ENCODE assay signal across 23 cellular contexts in the genomic region with DNA sequence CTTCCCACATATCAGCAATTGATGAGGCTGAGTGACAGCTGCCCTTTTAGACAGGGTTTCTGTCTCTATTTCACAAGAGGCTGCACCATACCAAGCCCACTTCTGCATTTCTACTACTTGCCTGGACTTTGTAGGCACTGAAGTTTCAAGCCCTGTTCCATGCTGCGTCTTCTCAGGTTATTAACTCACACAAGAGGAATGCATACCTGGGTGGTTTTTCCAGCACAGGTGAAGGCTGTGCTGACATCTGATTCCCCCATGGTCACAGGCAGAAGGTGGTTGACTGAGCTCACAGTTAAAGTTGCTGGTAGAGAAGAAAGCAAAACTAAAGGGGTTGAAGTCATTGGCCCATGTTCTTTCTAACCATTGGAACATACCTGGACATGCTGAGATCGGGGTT.
"Had no signal": no experiment of that assay in that cellular context is flagged by ENCODE, and none has a peak within 500 bp of the region (broad histone marks: within the 10 kb centered on the region; RNA-seq: fewer than 3 reads in every experiment).

No MANE protein-coding gene starts in this region.

- H3K36me3 ChIP-seq: prostate gland, right lobe of liver, spleen, uterus had no signal

- H3K9me3 ChIP-seq: prostate gland, right lobe of liver, spleen, uterus had no signal

- DNase-seq: activated CD4-positive, alpha-beta T cell treated with anti-CD3 and anti-CD28 coated beads, Interleukin-2, amount 50 U/mL, for 4 hours; activated CD8-positive, alpha-beta memory T cell treated with anti-CD3 and anti-CD28 coated beads, Interleukin-2, amount 10 ng/mL, durations not matched to agents 7 days and 5 days; activated gamma-delta T cell; activated T-cell treated with anti-CD3 and anti-CD28 coated beads, Interleukin-2, amount 50 U/mL, for 4 hours; amygdala; endodermal cell; glutamatergic neuron; immature natural killer cell; mesenchymal stem cell; occipital lobe; right lobe of liver; spleen; stimulated activated CD4-positive, alpha-beta T cell treated with anti-CD3 and anti-CD28 coated beads, Interleukin-2, amount 100 ng/mL, for 24 hours; stimulated activated naive CD4-positive, alpha-beta T cell treated with Interleukin-2 at 50 U/mL for 16 hours; T-helper 2 cell; uterus had no signal

- H3K27me3 ChIP-seq: right lobe of liver, spleen, uterus had no signal

- H3K4me3 ChIP-seq: prostate gland, right lobe of liver, spleen, uterus had no signal

- H3K9me3 Mint-ChIP-seq: activated T-cell treated with anti-CD3 and anti-CD28 coated beads, Interleukin-2, amount 50 U/mL, for 4 hours; brain; endodermal cell; immature natural killer cell; natural killer cell treated with Interleukin-12 subunit alpha and Interleukin-12 subunit beta and Interleukin-15 and Interleukin-18, amount 100 ng/mL, for 72 hours had no signal

- ATAC-seq: activated CD4-positive, CD25-positive, alpha-beta regulatory T cell treated with anti-CD3 and anti-CD28 coated beads, Interleukin-2, amount 50 U/mL, for 24 hours; activated CD8-positive, alpha-beta memory T cell treated with anti-CD3 and anti-CD28 coated beads, Interleukin-2, amount 10 ng/mL, durations not matched to agents 7 days and 5 days; activated T-cell treated with anti-CD3 and anti-CD28 coated beads, Interleukin-2, amount 50 U/mL, for 4 hours; esophagus mucosa; left lobe of liver; natural killer cell treated with Interleukin-12 subunit alpha and Interleukin-12 subunit beta and Interleukin-15 and Interleukin-18, amount 100 ng/mL, for 72 hours; right lobe of liver had no signal

- H3K27ac ChIP-seq: prostate gland, right lobe of liver, spleen, uterus had no signal

- H3K4me1 Mint-ChIP-seq: activated CD8-positive, alpha-beta memory T cell treated with anti-CD3 and anti-CD28 coated beads, Interleukin-2, amount 10 ng/mL, durations not matched to agents 7 days and 5 days; immature natural killer cell had no signal

- H3K4me3 Mint-ChIP-seq: activated CD8-positive, alpha-beta memory T cell treated with anti-CD3 and anti-CD28 coated beads, Interleukin-2, amount 10 ng/mL, durations not matched to agents 7 days and 5 days; activated naive CD8-positive, alpha-beta T cell; activated T-cell treated with anti-CD3 and anti-CD28 coated beads, Interleukin-2, amount 50 U/mL, for 4 hours; brain; endodermal cell; immature natural killer cell; natural killer cell treated with Interleukin-12 subunit alpha and Interleukin-12 subunit beta and Interleukin-15 and Interleukin-18, amount 100 ng/mL, for 72 hours had no signal

- H3K36me3 Mint-ChIP-seq: activated CD8-positive, alpha-beta memory T cell treated with anti-CD3 and anti-CD28 coated beads, Interleukin-2, amount 10 ng/mL, durations not matched to agents 7 days and 5 days; activated naive CD8-positive, alpha-beta T cell; brain; immature natural killer cell; natural killer cell treated with Interleukin-12 subunit alpha and Interleukin-12 subunit beta and Interleukin-15 and Interleukin-18, amount 100 ng/mL, for 72 hours had no signal

- H3K27ac Mint-ChIP-seq: activated CD8-positive, alpha-beta memory T cell treated with anti-CD3 and anti-CD28 coated beads, Interleukin-2, amount 10 ng/mL, durations not matched to agents 7 days and 5 days; activated naive CD8-positive, alpha-beta T cell; brain; endodermal cell; immature natural killer cell; natural killer cell treated with Interleukin-12 subunit alpha and Interleukin-12 subunit beta and Interleukin-15 and Interleukin-18, amount 100 ng/mL, for 72 hours had no signal

- H3K4me1 ChIP-seq: prostate gland, right lobe of liver, spleen had no signal

- H3K27me3 Mint-ChIP-seq: brain had no signal
